1 cellular context compared by ENCODE assay signal in genomic region chr22:20319745-20320658, GRCh38.
A peak's percentile ranks its signal among the peaks of the same experiment; 100 is the strongest.
TF ChIP-seq lines count a peak whose summit lies in the region.

DGCR6L (minus strand) TSS chr22:20320060; CDS start chr22:20319988, 72 bp downstream.

TF ChIP-seq in K562, 482 proteins besides CTCF, POLR2A, EP300 and RAD21 (continued from another document and continues in another):
- peak; percentile 72 for TF ChIP-seq ZBTB12 (CRISPR knock-in tag; IDR thresholded peaks at IDR 0.05)
- TF ChIP-seq ZNF24 (IDR thresholded peaks at IDR 0.05): no peak; the same call in 1 of the 2 replicates
- no peak for TF ChIP-seq ZNF140 (CRISPR knock-in tag; IDR thresholded peaks at IDR 0.05)
- TF ChIP-seq XRCC4 (IDR thresholded peaks at IDR 0.05; ENCODE audit: extremely low read depth, insufficient read depth, insufficient read length): no peak
- no peak for TF ChIP-seq HINFP (tag; conservative IDR thresholded peaks at IDR 0.05; ENCODE audit: low read depth)
- TF ChIP-seq TEAD2 (tag; IDR thresholded peaks at IDR 0.05): no peak
- TF ChIP-seq NCOA2 (IDR thresholded peaks at IDR 0.05; ENCODE audit: partially characterized antibody in 2 of 2): no peak
- no peak for TF ChIP-seq BCLAF1 (IDR thresholded peaks at IDR 0.05; ENCODE audit: borderline replicate concordance in 1 of 2, control insufficient read depth in 1 of 2, low read depth in 2 of 2, low read length in 1 of 2)
- no peak for TF ChIP-seq PATZ1 (CRISPR knock-in tag; IDR thresholded peaks at IDR 0.05; ENCODE audit: borderline replicate concordance)
- TF ChIP-seq RNF2 (IDR thresholded peaks at IDR 0.05): peak; percentile 78
- TF ChIP-seq NFXL1 (CRISPR knock-in tag; IDR thresholded peaks at IDR 0.05): peak; percentile 62; the same call in 1 of the 2 replicates
- peak; percentile 70; the same call in 1 of the 2 replicates for TF ChIP-seq ZNF23 (CRISPR knock-in tag; IDR thresholded peaks at IDR 0.05)
- TF ChIP-seq ILK (tag; IDR thresholded peaks at IDR 0.05; ENCODE audit: borderline replicate concordance, low read depth): no peak
- TF ChIP-seq BRD9 (IDR thresholded peaks at IDR 0.05; ENCODE audit: low read depth, partially characterized antibody): no peak
- 0 out of 2 replicates have a peak, but pooled peaks have one; percentile 69 for TF ChIP-seq PRMT5 (CRISPR knock-in tag; IDR thresholded peaks at IDR 0.05)
- peak; percentile 99 for TF ChIP-seq CXXC5 (CRISPR knock-in tag; IDR thresholded peaks at IDR 0.05)
- peak; percentile 85 for TF ChIP-seq ETS1 (conservative IDR thresholded peaks at IDR 0.05; ENCODE audit: control insufficient read depth, low read depth, low read length)
- TF ChIP-seq ZNF830 (CRISPR knock-in tag; IDR thresholded peaks at IDR 0.05): peak; percentile 59; the same call in 1 of the 2 replicates
- TF ChIP-seq GTF2F1 (IDR thresholded peaks at IDR 0.05; ENCODE audit: low read depth, low read length): 0 out of 2 replicates have a peak, but pooled peaks have one; percentile 13
- TF ChIP-seq ZNF121 (CRISPR knock-in tag; conservative IDR thresholded peaks at IDR 0.05): no peak
- TF ChIP-seq ZNF699 (CRISPR knock-in tag; IDR thresholded peaks at IDR 0.05; ENCODE audit: insufficient replicate concordance): no peak
- no peak; a peak in 1 of 4 replicates for TF ChIP-seq NONO (IDR thresholded peaks at IDR 0.05; ENCODE audit: low read depth in 2 of 2, low read length in 1 of 2)
- peak; percentile 96 for TF ChIP-seq ZBTB7A (IDR thresholded peaks at IDR 0.05; ENCODE audit: borderline replicate concordance, control insufficient read depth, low read depth, low read length)
- TF ChIP-seq TRIM28 (IDR thresholded peaks at IDR 0.05): no peak
- no peak for TF ChIP-seq NFYB (IDR thresholded peaks at IDR 0.05; ENCODE audit: extremely low read depth, insufficient read length)
- peak; percentile 91; the same call in 1 of the 2 replicates for TF ChIP-seq CBX1 (IDR thresholded peaks at IDR 0.05; ENCODE audit: low read depth)
- TF ChIP-seq MTA1 (IDR thresholded peaks at IDR 0.05; ENCODE audit: borderline replicate concordance): no peak; the same call in 1 of the 2 replicates
- no peak for TF ChIP-seq THAP7 (CRISPR knock-in tag; IDR thresholded peaks at IDR 0.05)
- no peak for TF ChIP-seq GTF2B (IDR thresholded peaks at IDR 0.05; ENCODE audit: extremely low read depth, insufficient read length)
- no peak for TF ChIP-seq KLF10 (CRISPR knock-in tag; IDR thresholded peaks at IDR 0.05)
- peak; percentile 72 for TF ChIP-seq KAT7 (CRISPR knock-in tag; IDR thresholded peaks at IDR 0.05; ENCODE audit: borderline replicate concordance)
- TF ChIP-seq PHB2 (IDR thresholded peaks at IDR 0.05; ENCODE audit: low read depth): no peak
- TF ChIP-seq SMARCB1 (IDR thresholded peaks at IDR 0.05; ENCODE audit: insufficient read length, low read depth): no peak
- no peak for TF ChIP-seq MCM7 (IDR thresholded peaks at IDR 0.05)
- TF ChIP-seq MECOM (CRISPR knock-in tag; IDR thresholded peaks at IDR 0.05): no peak
- TF ChIP-seq UBTF (IDR thresholded peaks at IDR 0.05; ENCODE audit: borderline replicate concordance in 1 of 2, low read depth in 2 of 2, low read length in 2 of 2): peak; percentile 83 to 95; a peak in 3 of 4 replicates
- peak; percentile 89 for TF ChIP-seq L3MBTL2 (IDR thresholded peaks at IDR 0.05)
- TF ChIP-seq DEAF1 (CRISPR knock-in tag; IDR thresholded peaks at IDR 0.05): peak; percentile 48; the same call in 1 of the 2 replicates
- peak; percentile 62 for TF ChIP-seq ZNF41 (CRISPR knock-in tag; conservative IDR thresholded peaks at IDR 0.05)
- peak; percentile 98 for TF ChIP-seq HMGN3 (IDR thresholded peaks at IDR 0.05; ENCODE audit: borderline replicate concordance, extremely low read depth, insufficient read length, low read depth, low read length)
- TF ChIP-seq ZNF197 (CRISPR knock-in tag; IDR thresholded peaks at IDR 0.05; ENCODE audit: low read depth): no peak
- no peak for TF ChIP-seq TAL1 (IDR thresholded peaks at IDR 0.05)
- TF ChIP-seq HBP1 (CRISPR knock-in tag; IDR thresholded peaks at IDR 0.05): peak; percentile 85
- TF ChIP-seq NR2C2 (CRISPR knock-in tag; IDR thresholded peaks at IDR 0.05): peak; percentile 71
- TF ChIP-seq NR2C2 (tag; IDR thresholded peaks at IDR 0.05): no peak
- no peak for TF ChIP-seq IRF9 (tag; IDR thresholded peaks at IDR 0.05)
- TF ChIP-seq KDM5B (IDR thresholded peaks at IDR 0.05; ENCODE audit: insufficient replicate concordance, low read depth, low read length): peak; percentile 99
- TF ChIP-seq NFIX (CRISPR knock-in tag; IDR thresholded peaks at IDR 0.05; ENCODE audit: low read depth): no peak
- TF ChIP-seq ZFPM2 (CRISPR knock-in tag; IDR thresholded peaks at IDR 0.05): peak; percentile 65; the same call in 1 of the 2 replicates
